In genomic region chr18:56563568-56563967, GRCh38 we compare ENCODE assay signal across 11 cellular contexts.
DNase-seq lines count a peak whose midpoint lies in the region; TF ChIP-seq lines count a peak whose summit lies in the region.
"Had no signal": no experiment of that assay in that cellular context is flagged by ENCODE, and none has a peak within 500 bp of the region (broad histone marks: within the 10 kb centered on the region; RNA-seq: fewer than 3 reads in every experiment).

No MANE protein-coding gene starts in this region.

- H3K9me3 ChIP-seq in MG63: no peaks in the 10 kb centered on the region

- no peak overlapping the region for H3K4me3 Mint-ChIP-seq in activated CD4-positive, alpha-beta memory T cell treated with anti-CD3 and anti-CD28 coated beads, Interleukin-2, amount 10 ng/mL, durations not matched to agents 7 days and 5 days
- H3K4me3 Mint-ChIP-seq: activated T-cell treated with anti-CD3 and anti-CD28 coated beads, Interleukin-2, amount 50 U/mL, for 4 hours had no signal

- H3K27ac Mint-ChIP-seq in activated CD4-positive, alpha-beta memory T cell treated with anti-CD3 and anti-CD28 coated beads, Interleukin-2, amount 10 ng/mL, durations not matched to agents 7 days and 5 days: no peak overlapping the region

- H3K4me3 ChIP-seq in GM12864 (ENCODE audit: low read depth, low read length): no peak overlapping the region
- no peak overlapping the region for H3K4me3 ChIP-seq in epithelial cell of proximal tubule (ENCODE audit: low read depth, low read length)
- H3K4me3 ChIP-seq in MG63: no peak overlapping the region
- H3K4me3 ChIP-seq: lung had no signal

- TF ChIP-seq CTCF in 22Rv1 (IDR thresholded peaks at IDR 0.05) (peak; percentile 13; the same call in 1 of the 2 replicates), GM12864 (IDR thresholded peaks at IDR 0.05; ENCODE audit: low read depth, low read length, missing control alignments) (peak; percentile 48), epithelial cell of proximal tubule (conservative IDR thresholded peaks at IDR 0.05; ENCODE audit: low read depth, low read length) (peak; percentile 23)

- H3K9me3 Mint-ChIP-seq in activated CD4-positive, alpha-beta memory T cell treated with anti-CD3 and anti-CD28 coated beads, Interleukin-2, amount 10 ng/mL, durations not matched to agents 7 days and 5 days: no peaks in the 10 kb centered on the region
- H3K9me3 Mint-ChIP-seq: activated T-cell treated with anti-CD3 and anti-CD28 coated beads, Interleukin-2, amount 50 U/mL, for 4 hours had no signal

- no peak for DNase-seq in GM12864 (ENCODE audit: low read depth)
- DNase-seq in NCI-H510A (lab: John Stamatoyannopoulos, UW): peak; percentile 35
- DNase-seq in epithelial cell of proximal tubule (ENCODE audit: low read depth): no peak
- no peak for DNase-seq in stimulated activated naive CD4-positive, alpha-beta T cell (lab: John Stamatoyannopoulos, UW)
- no peak for DNase-seq in activated CD4-positive, alpha-beta memory T cell treated with anti-CD3 and anti-CD28 coated beads, Interleukin-2, amount 10 ng/mL, durations not matched to agents 7 days and 5 days
- DNase-seq in T-helper 1 cell: no peak
- no peak for DNase-seq in MG63
- DNase-seq: activated T-cell treated with anti-CD3 and anti-CD28 coated beads, Interleukin-2, amount 50 U/mL, for 4 hours; DMS153 had no signal

- H3K27ac ChIP-seq in 22Rv1: no peak overlapping the region

- CTCF ChIA-PET in activated CD4-positive, alpha-beta memory T cell treated with anti-CD3 and anti-CD28 coated beads, Interleukin-2, amount 10 ng/mL, durations not matched to agents 7 days and 5 days (lab: Charles Lee): no interaction called here

- H3K36me3 Mint-ChIP-seq in activated CD4-positive, alpha-beta memory T cell treated with anti-CD3 and anti-CD28 coated beads, Interleukin-2, amount 10 ng/mL, durations not matched to agents 7 days and 5 days (ENCODE audit: low read depth): no peaks in the 10 kb centered on the region

- POLR2A ChIA-PET in activated CD4-positive, alpha-beta memory T cell treated with anti-CD3 and anti-CD28 coated beads, Interleukin-2, amount 10 ng/mL, durations not matched to agents 7 days and 5 days (lab: Charles Lee): no interaction called here

- H3K4me1 Mint-ChIP-seq in activated CD4-positive, alpha-beta memory T cell treated with anti-CD3 and anti-CD28 coated beads, Interleukin-2, amount 10 ng/mL, durations not matched to agents 7 days and 5 days: no peaks in the 10 kb centered on the region

- no peaks in the 10 kb centered on the region for H3K36me3 ChIP-seq in MG63

- H3K27me3 ChIP-seq in MG63: no peaks in the 10 kb centered on the region

- H3K27me3 Mint-ChIP-seq in activated CD4-positive, alpha-beta memory T cell treated with anti-CD3 and anti-CD28 coated beads, Interleukin-2, amount 10 ng/mL, durations not matched to agents 7 days and 5 days: peaks cover 5% of the 10 kb centered on the region
